ENCODE assay signal across 1 cellular context in the genomic region with DNA sequence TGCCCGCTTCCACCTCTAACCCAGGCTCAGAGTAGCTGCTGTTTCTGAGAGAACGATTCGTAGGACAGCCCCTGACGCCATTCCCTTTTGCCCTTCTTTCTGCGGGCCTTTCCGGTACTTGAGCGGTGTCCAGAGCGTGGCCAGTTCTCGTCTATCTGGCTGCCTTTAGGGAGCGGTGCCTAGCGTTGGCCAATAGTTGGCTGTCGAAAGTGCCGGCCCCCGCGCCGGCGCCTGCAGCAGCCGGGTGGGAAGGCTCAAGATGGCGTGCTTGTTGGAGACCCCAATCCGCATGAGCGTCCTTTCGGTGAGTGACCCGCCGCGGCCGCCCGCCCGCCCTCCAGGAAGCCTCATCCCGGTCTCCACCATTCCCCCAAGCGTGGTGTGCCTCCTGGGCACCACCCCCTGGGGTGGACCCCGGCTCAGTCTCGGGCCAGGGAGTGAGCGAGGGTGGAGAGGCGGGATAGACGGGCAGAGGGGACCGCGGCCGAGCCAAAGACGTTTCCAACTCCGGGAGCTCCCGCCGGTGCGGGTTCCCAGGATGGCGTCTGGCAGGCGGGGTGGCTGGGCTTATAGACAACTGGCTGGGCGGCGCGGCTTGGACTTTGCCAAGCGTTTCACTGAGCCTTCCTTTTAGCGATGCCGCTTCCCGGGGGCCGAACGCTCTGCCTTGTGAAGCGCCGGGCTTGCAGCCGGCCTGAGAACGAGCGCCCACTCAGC.
A peak's percentile ranks its signal among the peaks of the same experiment; 100 is the strongest.
TF ChIP-seq lines count a peak whose summit lies in the region.

A gene with protein sequence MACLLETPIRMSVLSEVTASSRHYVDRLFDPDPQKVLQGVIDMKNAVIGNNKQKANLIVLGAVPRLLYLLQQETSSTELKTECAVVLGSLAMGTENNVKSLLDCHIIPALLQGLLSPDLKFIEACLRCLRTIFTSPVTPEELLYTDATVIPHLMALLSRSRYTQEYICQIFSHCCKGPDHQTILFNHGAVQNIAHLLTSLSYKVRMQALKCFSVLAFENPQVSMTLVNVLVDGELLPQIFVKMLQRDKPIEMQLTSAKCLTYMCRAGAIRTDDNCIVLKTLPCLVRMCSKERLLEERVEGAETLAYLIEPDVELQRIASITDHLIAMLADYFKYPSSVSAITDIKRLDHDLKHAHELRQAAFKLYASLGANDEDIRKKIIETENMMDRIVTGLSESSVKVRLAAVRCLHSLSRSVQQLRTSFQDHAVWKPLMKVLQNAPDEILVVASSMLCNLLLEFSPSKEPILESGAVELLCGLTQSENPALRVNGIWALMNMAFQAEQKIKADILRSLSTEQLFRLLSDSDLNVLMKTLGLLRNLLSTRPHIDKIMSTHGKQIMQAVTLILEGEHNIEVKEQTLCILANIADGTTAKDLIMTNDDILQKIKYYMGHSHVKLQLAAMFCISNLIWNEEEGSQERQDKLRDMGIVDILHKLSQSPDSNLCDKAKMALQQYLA (plus strand): TSS at position 6 of the 717 bp plus-strand sequence. CDS start 254 bp downstream, at position 260.

TF ChIP-seq in HepG2, 621 proteins besides CTCF, POLR2A, EP300 and RAD21 (continued from another document and continues in another):
- TF ChIP-seq ZNF775 (CRISPR knock-in tag; IDR thresholded peaks at IDR 0.05; ENCODE audit: borderline replicate concordance), result peak; percentile 58; the same call in 1 of the 2 replicates
- TF ChIP-seq, protein P1, sequence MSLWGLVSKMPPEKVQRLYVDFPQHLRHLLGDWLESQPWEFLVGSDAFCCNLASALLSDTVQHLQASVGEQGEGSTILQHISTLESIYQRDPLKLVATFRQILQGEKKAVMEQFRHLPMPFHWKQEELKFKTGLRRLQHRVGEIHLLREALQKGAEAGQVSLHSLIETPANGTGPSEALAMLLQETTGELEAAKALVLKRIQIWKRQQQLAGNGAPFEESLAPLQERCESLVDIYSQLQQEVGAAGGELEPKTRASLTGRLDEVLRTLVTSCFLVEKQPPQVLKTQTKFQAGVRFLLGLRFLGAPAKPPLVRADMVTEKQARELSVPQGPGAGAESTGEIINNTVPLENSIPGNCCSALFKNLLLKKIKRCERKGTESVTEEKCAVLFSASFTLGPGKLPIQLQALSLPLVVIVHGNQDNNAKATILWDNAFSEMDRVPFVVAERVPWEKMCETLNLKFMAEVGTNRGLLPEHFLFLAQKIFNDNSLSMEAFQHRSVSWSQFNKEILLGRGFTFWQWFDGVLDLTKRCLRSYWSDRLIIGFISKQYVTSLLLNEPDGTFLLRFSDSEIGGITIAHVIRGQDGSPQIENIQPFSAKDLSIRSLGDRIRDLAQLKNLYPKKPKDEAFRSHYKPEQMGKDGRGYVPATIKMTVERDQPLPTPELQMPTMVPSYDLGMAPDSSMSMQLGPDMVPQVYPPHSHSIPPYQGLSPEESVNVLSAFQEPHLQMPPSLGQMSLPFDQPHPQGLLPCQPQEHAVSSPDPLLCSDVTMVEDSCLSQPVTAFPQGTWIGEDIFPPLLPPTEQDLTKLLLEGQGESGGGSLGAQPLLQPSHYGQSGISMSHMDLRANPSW (CRISPR knock-in tag; IDR thresholded peaks at IDR 0.05; ENCODE audit: borderline replicate concordance), result no peak; the same call in 1 of the 2 replicates
- TF ChIP-seq TBX3 (IDR thresholded peaks at IDR 0.05; ENCODE audit: borderline replicate concordance), result no peak
- no peak for TF ChIP-seq GZF1 (CRISPR knock-in tag; IDR thresholded peaks at IDR 0.05)
- no peak for TF ChIP-seq BORCS8-MEF2B (CRISPR knock-in tag; IDR thresholded peaks at IDR 0.05)
- peak; percentile 34; the same call in 1 of the 2 replicates for TF ChIP-seq SALL2 (CRISPR knock-in tag; IDR thresholded peaks at IDR 0.05)
- TF ChIP-seq, protein P2, sequence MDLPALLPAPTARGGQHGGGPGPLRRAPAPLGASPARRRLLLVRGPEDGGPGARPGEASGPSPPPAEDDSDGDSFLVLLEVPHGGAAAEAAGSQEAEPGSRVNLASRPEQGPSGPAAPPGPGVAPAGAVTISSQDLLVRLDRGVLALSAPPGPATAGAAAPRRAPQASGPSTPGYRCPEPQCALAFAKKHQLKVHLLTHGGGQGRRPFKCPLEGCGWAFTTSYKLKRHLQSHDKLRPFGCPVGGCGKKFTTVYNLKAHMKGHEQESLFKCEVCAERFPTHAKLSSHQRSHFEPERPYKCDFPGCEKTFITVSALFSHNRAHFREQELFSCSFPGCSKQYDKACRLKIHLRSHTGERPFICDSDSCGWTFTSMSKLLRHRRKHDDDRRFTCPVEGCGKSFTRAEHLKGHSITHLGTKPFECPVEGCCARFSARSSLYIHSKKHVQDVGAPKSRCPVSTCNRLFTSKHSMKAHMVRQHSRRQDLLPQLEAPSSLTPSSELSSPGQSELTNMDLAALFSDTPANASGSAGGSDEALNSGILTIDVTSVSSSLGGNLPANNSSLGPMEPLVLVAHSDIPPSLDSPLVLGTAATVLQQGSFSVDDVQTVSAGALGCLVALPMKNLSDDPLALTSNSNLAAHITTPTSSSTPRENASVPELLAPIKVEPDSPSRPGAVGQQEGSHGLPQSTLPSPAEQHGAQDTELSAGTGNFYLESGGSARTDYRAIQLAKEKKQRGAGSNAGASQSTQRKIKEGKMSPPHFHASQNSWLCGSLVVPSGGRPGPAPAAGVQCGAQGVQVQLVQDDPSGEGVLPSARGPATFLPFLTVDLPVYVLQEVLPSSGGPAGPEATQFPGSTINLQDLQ (CRISPR knock-in tag; IDR thresholded peaks at IDR 0.05), result no peak
- TF ChIP-seq NBN (conservative IDR thresholded peaks at IDR 0.05), result no peak
- peak; percentile 94 for TF ChIP-seq YEATS4 (CRISPR knock-in tag; IDR thresholded peaks at IDR 0.05; ENCODE audit: borderline replicate concordance)
- peak; percentile 66; the same call in 1 of the 2 replicates for TF ChIP-seq SMAD3 (CRISPR knock-in tag; IDR thresholded peaks at IDR 0.05)
- no peak for TF ChIP-seq ZNF720 (CRISPR knock-in tag; IDR thresholded peaks at IDR 0.05)
- peak; percentile 58; the same call in 1 of the 2 replicates for TF ChIP-seq ZZZ3 (CRISPR knock-in tag; IDR thresholded peaks at IDR 0.05; ENCODE audit: borderline replicate concordance)
- no peak for TF ChIP-seq HOXA7 (CRISPR knock-in tag; IDR thresholded peaks at IDR 0.05)
- TF ChIP-seq, protein P3, sequence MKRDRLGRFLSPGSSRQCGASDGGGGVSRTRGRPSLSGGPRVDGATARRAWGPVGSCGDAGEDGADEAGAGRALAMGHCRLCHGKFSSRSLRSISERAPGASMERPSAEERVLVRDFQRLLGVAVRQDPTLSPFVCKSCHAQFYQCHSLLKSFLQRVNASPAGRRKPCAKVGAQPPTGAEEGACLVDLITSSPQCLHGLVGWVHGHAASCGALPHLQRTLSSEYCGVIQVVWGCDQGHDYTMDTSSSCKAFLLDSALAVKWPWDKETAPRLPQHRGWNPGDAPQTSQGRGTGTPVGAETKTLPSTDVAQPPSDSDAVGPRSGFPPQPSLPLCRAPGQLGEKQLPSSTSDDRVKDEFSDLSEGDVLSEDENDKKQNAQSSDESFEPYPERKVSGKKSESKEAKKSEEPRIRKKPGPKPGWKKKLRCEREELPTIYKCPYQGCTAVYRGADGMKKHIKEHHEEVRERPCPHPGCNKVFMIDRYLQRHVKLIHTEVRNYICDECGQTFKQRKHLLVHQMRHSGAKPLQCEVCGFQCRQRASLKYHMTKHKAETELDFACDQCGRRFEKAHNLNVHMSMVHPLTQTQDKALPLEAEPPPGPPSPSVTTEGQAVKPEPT (CRISPR knock-in tag; IDR thresholded peaks at IDR 0.05; ENCODE audit: low read depth), result peak; percentile 44; the same call in 1 of the 2 replicates
- TF ChIP-seq ZNF761 (CRISPR knock-in tag; conservative IDR thresholded peaks at IDR 0.05), result peak; percentile 81; the same call in 1 of the 2 replicates
- no peak for TF ChIP-seq ZFP62 (CRISPR knock-in tag; IDR thresholded peaks at IDR 0.05)
- no peak for TF ChIP-seq JARID2 (CRISPR knock-in tag; IDR thresholded peaks at IDR 0.05; ENCODE audit: insufficient replicate concordance)
- TF ChIP-seq ZNF121 (CRISPR knock-in tag; IDR thresholded peaks at IDR 0.05), result no peak
- TF ChIP-seq ARHGAP35 (CRISPR knock-in tag; IDR thresholded peaks at IDR 0.05; ENCODE audit: borderline replicate concordance), result peak; percentile 68; the same call in 1 of the 2 replicates
- TF ChIP-seq JUN (CRISPR knock-in tag; IDR thresholded peaks at IDR 0.05), result no peak
- peak; percentile 79 for TF ChIP-seq SAP130 (CRISPR knock-in tag; IDR thresholded peaks at IDR 0.05; ENCODE audit: low read depth)
- peak; percentile 87; the same call in 1 of the 2 replicates for TF ChIP-seq NFKB2 (CRISPR knock-in tag; IDR thresholded peaks at IDR 0.05; ENCODE audit: borderline replicate concordance)
- TF ChIP-seq SP1 (IDR thresholded peaks at IDR 0.05), result no peak
- peak; percentile 29; the same call in 1 of the 2 replicates for TF ChIP-seq SP1 (CRISPR knock-in tag; IDR thresholded peaks at IDR 0.05)
- TF ChIP-seq GATAD1 (CRISPR knock-in tag; IDR thresholded peaks at IDR 0.05), result peak; percentile 92
- TF ChIP-seq ZKSCAN1 (IDR thresholded peaks at IDR 0.05; ENCODE audit: low read length), result no peak
- no peak for TF ChIP-seq KDM1A (CRISPR knock-in tag; IDR thresholded peaks at IDR 0.05)
- TF ChIP-seq, protein P4, sequence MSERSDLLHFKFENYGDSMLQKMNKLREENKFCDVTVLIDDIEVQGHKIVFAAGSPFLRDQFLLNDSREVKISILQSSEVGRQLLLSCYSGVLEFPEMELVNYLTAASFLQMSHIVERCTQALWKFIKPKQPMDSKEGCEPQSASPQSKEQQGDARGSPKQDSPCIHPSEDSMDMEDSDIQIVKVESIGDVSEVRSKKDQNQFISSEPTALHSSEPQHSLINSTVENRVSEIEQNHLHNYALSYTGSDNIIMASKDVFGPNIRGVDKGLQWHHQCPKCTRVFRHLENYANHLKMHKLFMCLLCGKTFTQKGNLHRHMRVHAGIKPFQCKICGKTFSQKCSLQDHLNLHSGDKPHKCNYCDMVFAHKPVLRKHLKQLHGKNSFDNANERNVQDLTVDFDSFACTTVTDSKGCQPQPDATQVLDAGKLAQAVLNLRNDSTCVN (CRISPR knock-in tag; IDR thresholded peaks at IDR 0.05; ENCODE audit: borderline replicate concordance), result peak; percentile 16; the same call in 1 of the 2 replicates
- peak; percentile 79; the same call in 1 of the 2 replicates for TF ChIP-seq SIN3A (IDR thresholded peaks at IDR 0.05; ENCODE audit: borderline replicate concordance, low read depth, low read length)
- peak; percentile 41; the same call in 1 of the 2 replicates for TF ChIP-seq FOXO1 (CRISPR knock-in tag; IDR thresholded peaks at IDR 0.05)
- TF ChIP-seq ZNF709 (CRISPR knock-in tag; IDR thresholded peaks at IDR 0.05), result 0 out of 2 replicates have a peak, but pooled peaks have one; percentile 30
- no peak for TF ChIP-seq ZSCAN25 (CRISPR knock-in tag; IDR thresholded peaks at IDR 0.05)
- no peak for TF ChIP-seq RFXAP (CRISPR knock-in tag; IDR thresholded peaks at IDR 0.05; ENCODE audit: borderline replicate concordance)
- peak; percentile 1; the same call in 1 of the 2 replicates for TF ChIP-seq ZFP82 (CRISPR knock-in tag; IDR thresholded peaks at IDR 0.05; ENCODE audit: borderline replicate concordance)
- peak; percentile 21 for TF ChIP-seq POGZ (CRISPR knock-in tag; IDR thresholded peaks at IDR 0.05)
- TF ChIP-seq RBFOX2 (IDR thresholded peaks at IDR 0.05; ENCODE audit: low read depth, low read length), result peak; percentile 88
- TF ChIP-seq CHD2 (IDR thresholded peaks at IDR 0.05; ENCODE audit: low read depth, low read length), result no peak
- TF ChIP-seq HOXA9 (CRISPR knock-in tag; IDR thresholded peaks at IDR 0.05; ENCODE audit: borderline replicate concordance), result no peak
- no peak; the same call in 1 of the 2 replicates for TF ChIP-seq CHCHD3 (CRISPR knock-in tag; IDR thresholded peaks at IDR 0.05)
- TF ChIP-seq, protein P5, sequence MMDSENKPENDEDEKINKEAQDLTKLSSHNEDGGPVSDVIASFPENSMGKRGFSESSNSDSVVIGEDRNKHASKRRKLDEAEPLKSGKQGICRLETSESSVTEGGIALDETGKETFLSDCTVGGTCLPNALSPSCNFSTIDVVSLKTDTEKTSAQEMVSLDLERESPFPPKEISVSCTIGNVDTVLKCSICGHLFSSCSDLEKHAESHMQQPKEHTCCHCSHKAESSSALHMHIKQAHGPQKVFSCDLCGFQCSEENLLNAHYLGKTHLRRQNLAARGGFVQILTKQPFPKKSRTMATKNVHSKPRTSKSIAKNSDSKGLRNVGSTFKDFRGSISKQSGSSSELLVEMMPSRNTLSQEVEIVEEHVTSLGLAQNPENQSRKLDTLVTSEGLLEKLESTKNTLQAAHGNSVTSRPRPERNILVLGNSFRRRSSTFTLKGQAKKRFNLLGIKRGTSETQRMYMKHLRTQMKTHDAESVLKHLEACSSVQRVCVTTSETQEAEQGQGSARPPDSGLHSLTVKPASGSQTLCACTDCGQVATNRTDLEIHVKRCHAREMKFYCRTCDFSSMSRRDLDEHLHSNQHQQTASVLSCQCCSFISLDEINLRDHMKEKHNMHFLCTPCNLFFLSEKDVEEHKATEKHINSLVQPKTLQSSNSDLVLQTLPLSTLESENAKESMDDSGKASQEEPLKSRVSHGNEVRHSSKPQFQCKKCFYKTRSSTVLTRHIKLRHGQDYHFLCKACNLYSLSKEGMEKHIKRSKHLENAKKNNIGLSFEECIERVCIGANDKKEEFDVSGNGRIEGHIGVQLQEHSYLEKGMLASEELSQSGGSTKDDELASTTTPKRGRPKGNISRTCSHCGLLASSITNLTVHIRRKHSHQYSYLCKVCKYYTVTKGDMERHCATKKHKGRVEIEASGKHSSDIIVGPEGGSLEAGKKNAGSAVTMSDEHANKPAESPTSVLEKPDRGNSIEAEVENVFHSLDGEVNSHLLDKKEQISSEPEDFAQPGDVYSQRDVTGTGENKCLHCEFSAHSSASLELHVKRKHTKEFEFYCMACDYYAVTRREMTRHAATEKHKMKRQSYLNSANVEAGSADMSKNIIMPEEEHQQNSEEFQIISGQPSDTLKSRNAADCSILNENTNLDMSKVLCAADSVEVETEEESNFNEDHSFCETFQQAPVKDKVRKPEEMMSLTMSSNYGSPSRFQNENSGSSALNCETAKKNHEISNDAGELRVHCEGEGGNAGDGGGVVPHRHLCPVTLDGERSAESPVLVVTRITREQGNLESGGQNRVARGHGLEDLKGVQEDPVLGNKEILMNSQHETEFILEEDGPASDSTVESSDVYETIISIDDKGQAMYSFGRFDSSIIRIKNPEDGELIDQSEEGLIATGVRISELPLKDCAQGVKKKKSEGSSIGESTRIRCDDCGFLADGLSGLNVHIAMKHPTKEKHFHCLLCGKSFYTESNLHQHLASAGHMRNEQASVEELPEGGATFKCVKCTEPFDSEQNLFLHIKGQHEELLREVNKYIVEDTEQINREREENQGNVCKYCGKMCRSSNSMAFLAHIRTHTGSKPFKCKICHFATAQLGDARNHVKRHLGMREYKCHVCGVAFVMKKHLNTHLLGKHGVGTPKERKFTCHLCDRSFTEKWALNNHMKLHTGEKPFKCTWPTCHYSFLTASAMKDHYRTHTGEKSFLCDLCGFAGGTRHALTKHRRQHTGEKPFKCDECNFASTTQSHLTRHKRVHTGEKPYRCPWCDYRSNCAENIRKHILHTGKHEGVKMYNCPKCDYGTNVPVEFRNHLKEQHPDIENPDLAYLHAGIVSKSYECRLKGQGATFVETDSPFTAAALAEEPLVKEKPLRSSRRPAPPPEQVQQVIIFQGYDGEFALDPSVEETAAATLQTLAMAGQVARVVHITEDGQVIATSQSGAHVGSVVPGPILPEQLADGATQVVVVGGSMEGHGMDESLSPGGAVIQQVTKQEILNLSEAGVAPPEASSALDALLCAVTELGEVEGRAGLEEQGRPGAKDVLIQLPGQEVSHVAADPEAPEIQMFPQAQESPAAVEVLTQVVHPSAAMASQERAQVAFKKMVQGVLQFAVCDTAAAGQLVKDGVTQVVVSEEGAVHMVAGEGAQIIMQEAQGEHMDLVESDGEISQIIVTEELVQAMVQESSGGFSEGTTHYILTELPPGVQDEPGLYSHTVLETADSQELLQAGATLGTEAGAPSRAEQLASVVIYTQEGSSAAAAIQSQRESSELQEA (CRISPR knock-in tag; IDR thresholded peaks at IDR 0.05; ENCODE audit: not compliant biosample characterization), result peak; percentile 53
- peak; percentile 74; the same call in 1 of the 2 replicates for TF ChIP-seq KDM5B (CRISPR knock-in tag; IDR thresholded peaks at IDR 0.05; ENCODE audit: borderline replicate concordance)
- no peak for TF ChIP-seq ZNF746 (CRISPR knock-in tag; IDR thresholded peaks at IDR 0.05)
- TF ChIP-seq ZNF841 (CRISPR knock-in tag; IDR thresholded peaks at IDR 0.05; ENCODE audit: borderline replicate concordance), result no peak
